ENCODE assay signal across 9 cellular contexts in the genomic region with DNA sequence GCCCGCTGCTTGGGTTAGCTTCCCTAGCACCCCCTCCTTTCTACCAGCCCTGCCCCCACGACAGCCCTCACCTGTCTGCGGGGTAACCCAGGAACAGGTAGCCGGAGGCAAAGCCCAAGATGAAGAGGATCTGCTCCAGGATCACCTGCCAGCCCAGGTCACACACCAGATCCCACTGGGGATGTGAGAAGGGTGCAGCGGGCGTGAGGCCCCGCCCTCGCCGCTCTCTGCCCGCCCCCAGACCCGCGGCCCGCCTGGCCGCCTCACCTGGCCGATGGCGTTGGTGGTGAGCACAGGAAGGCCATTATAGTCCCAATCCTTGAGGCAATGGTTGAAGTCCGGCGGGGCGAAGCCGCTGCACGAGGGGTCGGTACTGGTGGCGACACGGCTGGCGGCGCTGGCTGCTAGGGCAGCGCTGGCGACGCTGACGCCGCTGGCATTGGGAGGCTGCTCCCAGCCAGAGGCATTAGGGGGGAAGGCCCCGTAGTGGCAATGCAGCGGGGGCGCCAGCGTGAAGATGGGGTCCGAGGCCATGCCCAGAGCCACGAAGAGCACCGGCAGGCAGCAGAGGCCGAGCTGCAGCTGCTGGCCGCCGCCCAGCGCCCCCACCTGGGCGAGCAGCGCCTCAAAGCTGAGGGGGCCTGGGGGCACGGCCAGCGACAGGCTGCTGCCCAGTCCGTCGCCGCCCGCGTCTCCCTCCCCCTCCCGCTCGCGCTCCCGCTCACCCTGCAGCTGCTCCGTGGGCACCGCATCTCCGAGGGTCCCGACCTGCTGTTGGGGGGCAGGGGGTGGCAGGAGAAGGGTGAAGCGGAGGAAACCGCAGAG. TPM values are rescaled to one million over a fixed set of nuclear protein-coding genes. Genes with fewer than 3 reads are reported as not detected.
DNase-seq lines count a peak whose midpoint lies in the region; ATAC-seq and TF ChIP-seq lines count a peak whose summit lies in the region.
"Had no signal": no experiment of that assay in that cellular context is flagged by ENCODE, and none has a peak within 500 bp of the region (broad histone marks: within the 10 kb centered on the region; RNA-seq: fewer than 3 reads in every experiment).

No MANE protein-coding gene starts in this region.

- no peak overlapping the region for H3K4me3 Mint-ChIP-seq in activated CD8-positive, alpha-beta T cell treated with anti-CD3 and anti-CD28 coated beads, Interleukin-2, amount 10 ng/mL, durations not matched to agents 7 days and 5 days
- peak overlapping the region; percentile 70 for H3K4me3 Mint-ChIP-seq in progenitor cell of endocrine pancreas (ENCODE audit: low read depth)

- H3K36me3 Mint-ChIP-seq in activated CD8-positive, alpha-beta T cell treated with anti-CD3 and anti-CD28 coated beads, Interleukin-2, amount 10 ng/mL, durations not matched to agents 7 days and 5 days (ENCODE audit: low read depth), result no peaks in the 10 kb centered on the region
- peaks cover 10% of the 10 kb centered on the region for H3K36me3 Mint-ChIP-seq in progenitor cell of endocrine pancreas (ENCODE audit: insufficient read depth)

- ATAC-seq in activated CD8-positive, alpha-beta T cell treated with anti-CD3 and anti-CD28 coated beads, Interleukin-2, amount 10 ng/mL, durations not matched to agents 7 days and 5 days, result peak; percentile 20
- ATAC-seq in Right ventricle myocardium superior (ENCODE audit: poor library complexity), result peak; percentile 45

- DNase-seq in H7 (peak; percentile 94), Right ventricle myocardium superior (no peak), progenitor cell of endocrine pancreas (ENCODE audit: low spot score, unreplicated experiment) (no peak), GM13977 (ENCODE audit: low spot score) (no peak), GDM1 (lab: John Stamatoyannopoulos, UW) (no peak), 8988T (no peak)
- no peak for DNase-seq in activated CD8-positive, alpha-beta T cell treated with anti-CD3 and anti-CD28 coated beads, Interleukin-2, amount 10 ng/mL, durations not matched to agents 7 days and 5 days
- DNase-seq in stimulated activated CD4-positive, alpha-beta T cell treated with anti-CD3 and anti-CD28 coated beads, Interleukin-4, amount 100 ng/mL, for 4 hours, result no peak

- in situ Hi-C loops in GM13977 (cut with MboI; ENCODE audit: low pct_unique_long_range_greater_than_20kb, low sequenced_read_pairs, unreplicated experiment), result no loop called here

- TF ChIP-seq CTCF in progenitor cell of endocrine pancreas (IDR thresholded peaks at IDR 0.05; ENCODE audit: unreplicated experiment), result peak; percentile 46
- no peak for TF ChIP-seq CTCF in GM13977 (IDR thresholded peaks at IDR 0.05; ENCODE audit: extremely low read depth, insufficient read depth, missing control alignments)

- CTCF ChIA-PET in activated CD8-positive, alpha-beta T cell treated with anti-CD3 and anti-CD28 coated beads, Interleukin-2, amount 10 ng/mL, durations not matched to agents 7 days and 5 days (lab: Charles Lee), result interaction anchor here (0.9 to 1.2 kb wide), 4 partner anchors 23 to 75 kb away, joined by 3 to 5 read pairs (median 3); no protein-coding TSS in a partner anchor

- intact Hi-C loops in Right ventricle myocardium superior (cut with DNase I), result no loop called here

- no peaks in the 10 kb centered on the region for H3K9me3 Mint-ChIP-seq in activated CD8-positive, alpha-beta T cell treated with anti-CD3 and anti-CD28 coated beads, Interleukin-2, amount 10 ng/mL, durations not matched to agents 7 days and 5 days (ENCODE audit: insufficient read depth)
- H3K9me3 Mint-ChIP-seq in progenitor cell of endocrine pancreas (ENCODE audit: low read depth), result peaks cover 11% of the 10 kb centered on the region

- H3K4me1 Mint-ChIP-seq in activated CD8-positive, alpha-beta T cell treated with anti-CD3 and anti-CD28 coated beads, Interleukin-2, amount 10 ng/mL, durations not matched to agents 7 days and 5 days (ENCODE audit: low read depth), result peaks cover 9% of the 10 kb centered on the region
- peaks cover 8% of the 10 kb centered on the region for H3K4me1 Mint-ChIP-seq in progenitor cell of endocrine pancreas (ENCODE audit: low read depth)

- H3K27me3 Mint-ChIP-seq in activated CD8-positive, alpha-beta T cell treated with anti-CD3 and anti-CD28 coated beads, Interleukin-2, amount 10 ng/mL, durations not matched to agents 7 days and 5 days (ENCODE audit: low read depth), result peaks cover 44% of the 10 kb centered on the region
- peaks cover 34% of the 10 kb centered on the region for H3K27me3 Mint-ChIP-seq in progenitor cell of endocrine pancreas

- H3K4me3 ChIP-seq in H7 (ENCODE audit: insufficient read depth, low read depth, low read length), result peak overlapping the region; percentile 84

- no peak overlapping the region for H3K27ac Mint-ChIP-seq in activated CD8-positive, alpha-beta T cell treated with anti-CD3 and anti-CD28 coated beads, Interleukin-2, amount 10 ng/mL, durations not matched to agents 7 days and 5 days
- H3K27ac Mint-ChIP-seq in progenitor cell of endocrine pancreas, result no peak overlapping the region

- POLR2A ChIA-PET in activated CD8-positive, alpha-beta T cell treated with anti-CD3 and anti-CD28 coated beads, Interleukin-2, amount 10 ng/mL, durations not matched to agents 7 days and 5 days (lab: Charles Lee), result no interaction called here

- 0 out of 2 replicates have a peak, but pooled peaks cover 1% of the 10 kb centered on the region for H3K36me3 ChIP-seq in H7 (replicated peaks; ENCODE audit: control insufficient read depth, insufficient read depth, low read length)

- H3K27me3 ChIP-seq in H7 (ENCODE audit: control insufficient read depth, insufficient read depth, low read length), result peaks cover 16% of the 10 kb centered on the region

RNA-seq across cellular contexts. Expression of a gene that starts 0.8 kb away (rescaled TPM):
- 32.9 and 37.2 TPM in 2 replicates for total RNA-seq in H7 (2014; rRNA removed; shearing (Covaris generic))
- total RNA-seq in activated CD8-positive, alpha-beta T cell treated with anti-CD3 and anti-CD28 coated beads, Interleukin-2, amount 10 ng/mL, durations not matched to agents 7 days and 5 days, result 1 to 10 TPM in 1 of 2 experiments, under 1 TPM in 1; 0.94 to 1.1 TPM
- total RNA-seq in Right ventricle myocardium superior (10.3 TPM), progenitor cell of endocrine pancreas (26.2 and 29.3 TPM in 2 replicates)

RNA-seq across cellular contexts. Expression of a gene that starts 13.1 kb away (rescaled TPM):
- total RNA-seq in H7 (2014; rRNA removed; shearing (Covaris generic)), result 23.1 and 24.0 TPM in 2 replicates
- not detected for total RNA-seq in activated CD8-positive, alpha-beta T cell treated with anti-CD3 and anti-CD28 coated beads, Interleukin-2, amount 10 ng/mL, durations not matched to agents 7 days and 5 days
- total RNA-seq in Right ventricle myocardium superior (3.2 TPM), progenitor cell of endocrine pancreas (66.8 and 69.6 TPM in 2 replicates)

RNA-seq across cellular contexts. Expression of a gene that starts 20.7 kb away (rescaled TPM):
- 0.31 TPM in 1 of 2 replicates, not detected in the other for total RNA-seq in H7 (2014; rRNA removed; shearing (Covaris generic))
- not detected for total RNA-seq in activated CD8-positive, alpha-beta T cell treated with anti-CD3 and anti-CD28 coated beads, Interleukin-2, amount 10 ng/mL, durations not matched to agents 7 days and 5 days
- total RNA-seq in Right ventricle myocardium superior (not detected), progenitor cell of endocrine pancreas (not detected in 2 replicates)
- total RNA-seq: NCI-H460 had no signal

RNA-seq across cellular contexts. Expression of a gene that starts 25.0 kb away (rescaled TPM):
- 0.14 TPM in 1 of 2 replicates, not detected in the other for total RNA-seq in H7 (2014; rRNA removed; shearing (Covaris generic))
- total RNA-seq in activated CD8-positive, alpha-beta T cell treated with anti-CD3 and anti-CD28 coated beads, Interleukin-2, amount 10 ng/mL, durations not matched to agents 7 days and 5 days, result not detected
- total RNA-seq in Right ventricle myocardium superior (0.27 TPM), progenitor cell of endocrine pancreas (not detected in 2 replicates)
- total RNA-seq: NCI-H460 had no signal

RNA-seq across cellular contexts. Expression of a gene that starts 30.6 kb away (rescaled TPM):
- 143 and 174 TPM in 2 replicates for total RNA-seq in H7 (2014; rRNA removed; shearing (Covaris generic))
- 100 to 1,000 TPM; 200 to 210 TPM for total RNA-seq in activated CD8-positive, alpha-beta T cell treated with anti-CD3 and anti-CD28 coated beads, Interleukin-2, amount 10 ng/mL, durations not matched to agents 7 days and 5 days
- total RNA-seq in Right ventricle myocardium superior (67.7 TPM), progenitor cell of endocrine pancreas (318 and 338 TPM in 2 replicates)
